In genomic region chr4:10161146-10161545, GRCh38 we compare ENCODE assay signal across 25 cellular contexts. TPM values are rescaled to one million over a fixed set of nuclear protein-coding genes. Genes with fewer than 3 reads are reported as not detected.
DNase-seq lines count a peak whose midpoint lies in the region; ATAC-seq and TF ChIP-seq lines count a peak whose summit lies in the region.
"Had no signal": no experiment of that assay in that cellular context is flagged by ENCODE, and none has a peak within 500 bp of the region (broad histone marks: within the 10 kb centered on the region; RNA-seq: fewer than 3 reads in every experiment).

No MANE protein-coding gene starts in this region.

- peak overlapping the region; percentile 75 for H3K27ac Mint-ChIP-seq in activated CD4-positive, alpha-beta memory T cell treated with anti-CD3 and anti-CD28 coated beads, Interleukin-2, amount 10 ng/mL, durations not matched to agents 7 days and 5 days
- no peak overlapping the region for H3K27ac Mint-ChIP-seq in activated CD4-positive, alpha-beta memory T cell treated with anti-CD3 and anti-CD28 coated beads for 36 hours
- H3K27ac Mint-ChIP-seq in CD8-positive, alpha-beta T cell = no peak overlapping the region
- H3K27ac Mint-ChIP-seq: H9, progenitor cell of endocrine pancreas, type B pancreatic cell had no signal

- in situ Hi-C loops in KBM-7 (cut with MboI; ENCODE audit: low pct_unique_long_range_greater_than_20kb, low sequenced_read_pairs) = loop anchor here (10.0 to 25.0 kb wide), 2 partner anchors 244 to 376 kb away; no protein-coding TSS in a partner anchor

- no peak overlapping the region for H3K27ac ChIP-seq in CD8-positive, alpha-beta T cell (ENCODE audit: low read depth, low read length)
- H3K27ac ChIP-seq: RWPE1 had no signal

- H3K9me3 ChIP-seq in CD8-positive, alpha-beta T cell (ENCODE audit: low read length) = no peaks in the 10 kb centered on the region
- H3K9me3 ChIP-seq: BE2C, SK-N-SH had no signal

- H3K4me3 ChIP-seq in CD8-positive, alpha-beta T cell (ENCODE audit: low read depth, low read length) = no peak overlapping the region

- no peaks in the 10 kb centered on the region for H3K36me3 ChIP-seq in CD8-positive, alpha-beta T cell (ENCODE audit: insufficient read depth, low read length)
- H3K36me3 ChIP-seq: BE2C had no signal

- no peaks in the 10 kb centered on the region for H3K36me3 Mint-ChIP-seq in activated CD4-positive, alpha-beta memory T cell treated with anti-CD3 and anti-CD28 coated beads, Interleukin-2, amount 10 ng/mL, durations not matched to agents 7 days and 5 days (ENCODE audit: low read depth)
- H3K36me3 Mint-ChIP-seq in activated CD4-positive, alpha-beta memory T cell treated with anti-CD3 and anti-CD28 coated beads for 36 hours = no peaks in the 10 kb centered on the region
- H3K36me3 Mint-ChIP-seq in CD8-positive, alpha-beta T cell = no peaks in the 10 kb centered on the region
- H3K36me3 Mint-ChIP-seq: type B pancreatic cell had no signal

- peaks cover 33% of the 10 kb centered on the region for H3K4me1 Mint-ChIP-seq in activated CD4-positive, alpha-beta memory T cell treated with anti-CD3 and anti-CD28 coated beads, Interleukin-2, amount 10 ng/mL, durations not matched to agents 7 days and 5 days
- H3K4me1 Mint-ChIP-seq in activated CD4-positive, alpha-beta memory T cell treated with anti-CD3 and anti-CD28 coated beads for 36 hours (ENCODE audit: low read depth) = peaks cover 36% of the 10 kb centered on the region
- peaks cover 50% of the 10 kb centered on the region for H3K4me1 Mint-ChIP-seq in CD8-positive, alpha-beta T cell (ENCODE audit: low read depth)

- no peak for TF ChIP-seq CTCF in CD8-positive, alpha-beta T cell (IDR thresholded peaks at IDR 0.05)

- no peaks in the 10 kb centered on the region for H3K27me3 ChIP-seq in CD8-positive, alpha-beta T cell (ENCODE audit: insufficient read depth, low read length)
- H3K27me3 ChIP-seq: BE2C had no signal

- H3K4me3 Mint-ChIP-seq in activated CD4-positive, alpha-beta memory T cell treated with anti-CD3 and anti-CD28 coated beads, Interleukin-2, amount 10 ng/mL, durations not matched to agents 7 days and 5 days = no peak overlapping the region
- no peak overlapping the region for H3K4me3 Mint-ChIP-seq in activated CD4-positive, alpha-beta memory T cell treated with anti-CD3 and anti-CD28 coated beads for 36 hours
- no peak overlapping the region for H3K4me3 Mint-ChIP-seq in CD8-positive, alpha-beta T cell
- H3K4me3 Mint-ChIP-seq: H9, type B pancreatic cell had no signal

- ATAC-seq in CD8-positive, alpha-beta T cell = no peak

- peaks cover 2% of the 10 kb centered on the region for H3K27me3 Mint-ChIP-seq in activated CD4-positive, alpha-beta memory T cell treated with anti-CD3 and anti-CD28 coated beads, Interleukin-2, amount 10 ng/mL, durations not matched to agents 7 days and 5 days
- no peaks in the 10 kb centered on the region for H3K27me3 Mint-ChIP-seq in activated CD4-positive, alpha-beta memory T cell treated with anti-CD3 and anti-CD28 coated beads for 36 hours
- H3K27me3 Mint-ChIP-seq in CD8-positive, alpha-beta T cell (ENCODE audit: low read depth) = no peaks in the 10 kb centered on the region

- no peaks in the 10 kb centered on the region for H3K9me3 Mint-ChIP-seq in activated CD4-positive, alpha-beta memory T cell treated with anti-CD3 and anti-CD28 coated beads, Interleukin-2, amount 10 ng/mL, durations not matched to agents 7 days and 5 days
- no peaks in the 10 kb centered on the region for H3K9me3 Mint-ChIP-seq in activated CD4-positive, alpha-beta memory T cell treated with anti-CD3 and anti-CD28 coated beads for 36 hours
- H3K9me3 Mint-ChIP-seq in CD8-positive, alpha-beta T cell = no peaks in the 10 kb centered on the region
- H3K9me3 Mint-ChIP-seq: H9, type B pancreatic cell had no signal

- intact Hi-C loops in activated CD4-positive, alpha-beta memory T cell treated with anti-CD3 and anti-CD28 coated beads for 36 hours (cut with micrococcal nuclease) = no loop called here
- intact Hi-C loops in CD8-positive, alpha-beta T cell (cut with DNase I, micrococcal nuclease) = loop anchor here (5.0 kb wide), 2 partner anchors 241 to 301 kb away; no protein-coding TSS in a partner anchor

- peaks cover 45% of the 10 kb centered on the region for H3K4me1 ChIP-seq in CD8-positive, alpha-beta T cell (ENCODE audit: insufficient read depth, low read length)
- H3K4me1 ChIP-seq: BE2C had no signal

- POLR2A ChIA-PET in activated CD4-positive, alpha-beta memory T cell treated with anti-CD3 and anti-CD28 coated beads, Interleukin-2, amount 10 ng/mL, durations not matched to agents 7 days and 5 days (lab: Charles Lee) = interaction anchor here (1.3 kb wide), 1 partner anchor 44 kb away, joined by 7 read pairs; the partner anchor contains the start of gene WDR1
- POLR2A ChIA-PET in activated CD4-positive, alpha-beta memory T cell treated with anti-CD3 and anti-CD28 coated beads for 36 hours (lab: Charles Lee) = interaction anchor here (1.1 kb wide), 1 partner anchor 43 kb away, joined by 4 read pairs; no protein-coding TSS in a partner anchor
- POLR2A ChIA-PET in CD8-positive, alpha-beta T cell (lab: Charles Lee) = no interaction called here

- CTCF ChIA-PET in activated CD4-positive, alpha-beta memory T cell treated with anti-CD3 and anti-CD28 coated beads, Interleukin-2, amount 10 ng/mL, durations not matched to agents 7 days and 5 days (lab: Charles Lee) = interaction anchor here (0.7 to 4.8 kb wide), 14 partner anchors 10 to 391 kb away, joined by 3 to 61 read pairs (median 6); no protein-coding TSS in a partner anchor
- CTCF ChIA-PET in activated CD4-positive, alpha-beta memory T cell treated with anti-CD3 and anti-CD28 coated beads for 36 hours (lab: Charles Lee) = interaction anchor here (0.6 to 5.8 kb wide), 12 partner anchors 10 to 388 kb away, joined by 3 to 91 read pairs (median 4); partner anchors contain the start of gene ZNF518B
- CTCF ChIA-PET in CD8-positive, alpha-beta T cell (lab: Charles Lee) = interaction anchor here (0.8 to 5.3 kb wide), 7 partner anchors 11 to 390 kb away, joined by 3 to 89 read pairs (median 7); partner anchors contain the start of gene WDR1

- DNase-seq in activated CD4-positive, alpha-beta memory T cell treated with anti-CD3 and anti-CD28 coated beads, Interleukin-2, amount 10 ng/mL, durations not matched to agents 7 days and 5 days = no peak
- DNase-seq in activated CD4-positive, alpha-beta memory T cell treated with anti-CD3 and anti-CD28 coated beads for 36 hours = no peak
- DNase-seq in EL (peak; percentile 21), astrocyte of the hippocampus (ENCODE audit: low read depth, low spot score) (peak; percentile 25), kidney tubule cell (ENCODE audit: low spot score) (peak; percentile 33), DMS79 treated with DMSO at 0.1 percent for 48 hours (lab: John Stamatoyannopoulos, UW) (no peak), KBM-7 (no peak)
- DNase-seq in CD8-positive, alpha-beta T cell = no peak
- DNase-seq: activated CD4-positive, alpha-beta T cell treated with anti-CD3 and anti-CD28 coated beads, Interleukin-2, amount 50 U/mL, for 4 hours; activated CD4-positive, CD25-positive, alpha-beta regulatory T cell; activated T-cell treated with anti-CD3 and anti-CD28 coated beads, Interleukin-2, amount 50 U/mL, for 1 hour; BE2C; dermis blood vessel endothelial cell; glutamatergic neuron; H9; kidney glomerular epithelial cell; NCI-H1105; NCI-H2029; NCI-H345; NCI-H82; SK-N-SH; T1000 had no signal

RNA-seq across cellular contexts. Expression of gene WDR1, which starts 44.5 kb away (rescaled TPM):
- total RNA-seq in activated CD4-positive, alpha-beta memory T cell treated with anti-CD3 and anti-CD28 coated beads, Interleukin-2, amount 10 ng/mL, durations not matched to agents 7 days and 5 days = 100 to 1,000 TPM; 463 to 465 TPM
- total RNA-seq in activated CD4-positive, alpha-beta memory T cell treated with anti-CD3 and anti-CD28 coated beads for 36 hours = 100 to 1,000 TPM; 351 to 353 TPM
- 100 to 1,000 TPM; 220 to 224 TPM for total RNA-seq in CD8-positive, alpha-beta T cell

Comparison
In these comparisons a context has a peak if more than half of its experiments do, and no peak if none do; other contexts are left out.
1. DNase-seq: peak in EL (single experiment), astrocyte of the hippocampus (single experiment) and kidney tubule cell (single experiment); none in activated CD4-positive, alpha-beta memory T cell treated with anti-CD3 and anti-CD28 coated beads, Interleukin-2, amount 10 ng/mL, durations not matched to agents 7 days and 5 days (single experiment), activated CD4-positive, alpha-beta memory T cell treated with anti-CD3 and anti-CD28 coated beads for 36 hours (single experiment), DMS79 treated with DMSO at 0.1 percent for 48 hours (single experiment), KBM-7 (single experiment) and CD8-positive, alpha-beta T cell (0 of 7).